In the genomic region with DNA sequence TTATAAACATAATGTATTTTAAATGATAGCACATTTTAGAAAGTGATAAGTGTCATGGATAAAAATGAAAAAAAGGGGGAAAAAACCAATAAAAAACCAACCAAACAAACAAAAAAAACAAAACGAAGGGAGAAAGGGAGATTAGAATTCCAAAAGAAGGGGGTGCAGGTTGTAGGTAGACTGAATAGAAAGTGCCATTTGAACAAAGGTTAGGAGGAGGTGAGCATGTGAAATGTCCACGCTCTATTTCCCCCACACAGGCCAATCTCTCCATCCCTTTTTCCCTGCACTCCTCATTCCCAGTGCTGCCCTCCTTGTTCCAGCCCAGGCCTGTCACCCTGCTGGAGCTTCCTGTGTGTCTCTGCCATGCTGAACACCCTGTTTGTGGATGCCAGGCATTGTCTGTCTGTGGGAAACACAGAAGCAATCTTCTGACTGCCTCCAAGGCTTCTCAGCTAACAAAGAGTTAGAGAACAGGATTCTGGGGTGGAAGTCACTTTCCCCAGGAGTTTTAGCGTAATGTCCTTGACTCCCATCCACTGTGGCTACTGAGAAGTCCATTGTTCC, we compare ENCODE assay signal across 17 cellular contexts.
DNase-seq lines count a peak whose midpoint lies in the region; ATAC-seq lines count a peak whose summit lies in the region.
"Had no signal": no experiment of that assay in that cellular context is flagged by ENCODE, and none has a peak within 500 bp of the region (broad histone marks: within the 10 kb centered on the region; RNA-seq: fewer than 3 reads in every experiment).

No MANE protein-coding gene starts in this region.

- no peaks in the 10 kb centered on the region for H3K36me3 ChIP-seq in neuronal stem cell (replicated peaks in 1 of 2; ENCODE audit: control insufficient read depth in 2 of 2, insufficient read depth in 2 of 2, low read length in 2 of 2)

- ATAC-seq in HG02759 (IDR thresholded peaks at IDR 0.05; ENCODE audit: unreplicated experiment): no peak
- ATAC-seq: GM23338 had no signal

- H3K4me1 ChIP-seq in neuronal stem cell (ENCODE audit: control insufficient read depth in 2 of 2, insufficient read depth in 1 of 2, low read depth in 1 of 2, low read length in 2 of 2): peaks cover 2 to 5% of the 10 kb centered on the region in 2 donors

- H3K9me3 ChIP-seq in neuronal stem cell (replicated peaks in 1 of 2; ENCODE audit: control insufficient read depth in 2 of 2, insufficient read depth in 1 of 2, low read depth in 1 of 2, low read length in 2 of 2): peaks cover 0 to 3% of the 10 kb centered on the region in 2 donors

- no peaks in the 10 kb centered on the region for H3K27me3 ChIP-seq in neuronal stem cell (ENCODE audit: control insufficient read depth in 3 of 3, insufficient read depth in 3 of 3, low read depth in 1 of 3, low read length in 3 of 3)

- no peak overlapping the region for H4K91ac ChIP-seq in neuronal stem cell (ENCODE audit: low read depth, low read length, poor library complexity)

- WGBS in neuronal stem cell (ENCODE audit: extremely low coverage in 2 of 2, insufficient read length in 2 of 2, insufficient replicate concordance in 1 of 2), 2 donors: no CpG with 5 or more reads among the region's 3 CpGs

- peak overlapping the region; percentile 8 for H3K18ac ChIP-seq in neuronal stem cell (ENCODE audit: low read length)

- no peak overlapping the region for H2BK12ac ChIP-seq in neuronal stem cell (ENCODE audit: low read length)

- no peak overlapping the region for H3K4me2 ChIP-seq in neuronal stem cell (ENCODE audit: insufficient read depth, low read length, poor library complexity, severe bottlenecking)
- H3K4me2 ChIP-seq: GM23338 had no signal

- no peak overlapping the region for H3K9ac ChIP-seq in neuronal stem cell (ENCODE audit: low read depth, low read length, poor library complexity)

- H2BK5ac ChIP-seq in neuronal stem cell (ENCODE audit: low read length): no peak overlapping the region

- H4K8ac ChIP-seq in neuronal stem cell (ENCODE audit: low read depth, low read length): no peak overlapping the region

- H2AK5ac ChIP-seq in neuronal stem cell (ENCODE audit: low read depth, low read length): no peak overlapping the region

- no peak overlapping the region for H2BK15ac ChIP-seq in neuronal stem cell (ENCODE audit: low read length)

- H2AFZ ChIP-seq in neuronal stem cell (ENCODE audit: low read length): peak overlapping the region; percentile 83
- H2AFZ ChIP-seq: GM23338 had no signal

- H2BK120ac ChIP-seq in neuronal stem cell (ENCODE audit: low read depth, low read length): no peak overlapping the region

- in situ Hi-C loops in Caki2 (cut with HindIII; ENCODE audit: low pct_unique_long_range_greater_than_20kb, low sequenced_read_pairs) (no loop called here), SK-MEL-5 (cut with HindIII; ENCODE audit: low pct_unique_long_range_greater_than_20kb, low sequenced_read_pairs) (no loop called here)

- H3K27ac ChIP-seq in neuronal stem cell (replicated peaks; ENCODE audit: low read length): no peak overlapping the region
- H3K27ac ChIP-seq: C4-2B had no signal

- no peaks in the 10 kb centered on the region for H3K79me1 ChIP-seq in neuronal stem cell (ENCODE audit: low read depth, low read length)

- H3K23ac ChIP-seq in neuronal stem cell (ENCODE audit: low read depth, low read length, poor library complexity): no peak overlapping the region

- no peak overlapping the region for H3K14ac ChIP-seq in neuronal stem cell (ENCODE audit: low read length)

- peak; percentile 81 for DNase-seq in Caki2 (ENCODE audit: low read depth)
- peak; percentile 57 for DNase-seq in SK-MEL-5 (ENCODE audit: low read depth, low spot score)
- DNase-seq in foreskin melanocyte: peak; percentile 64
- no peak for DNase-seq in neuronal stem cell (ENCODE audit: low spot score)
- DNase-seq in NCI-H1436 treated with DMSO at 0.1 percent for 48 hours (lab: John Stamatoyannopoulos, UW): no peak
- DNase-seq in GM19238 (ENCODE audit: insufficient read length, low spot score): no peak
- DNase-seq: ACHN, COR-L47, GF-D8, NCI-H1092 treated with DMSO at 0.1 percent for 48 hours, NCI-H2081, NCI-H2171 treated with DMSO at 0.1 percent for 48 hours, NCI-H446 treated with DMSO at 0.1 percent for 48 hours, RPMI8226 had no signal

- no peak overlapping the region for H3K4me3 ChIP-seq in neuronal stem cell (ENCODE audit: low read length in 2 of 2)
- H3K4me3 ChIP-seq: GM23338 had no signal

- H3K4ac ChIP-seq in neuronal stem cell (ENCODE audit: low read length): no peak overlapping the region

Comparison
In these comparisons a context has a peak if more than half of its experiments do, and no peak if none do; other contexts are left out.
1. DNase-seq: peak in Caki2 (single experiment), SK-MEL-5 (single experiment) and foreskin melanocyte (single experiment); none in neuronal stem cell (single experiment), NCI-H1436 treated with DMSO at 0.1 percent for 48 hours (single experiment) and GM19238 (single experiment).